8 cellular contexts compared by ENCODE assay signal in genomic region chr3:23944007-23944760, GRCh38. TPM values are rescaled to one million over a fixed set of nuclear protein-coding genes. Genes with fewer than 3 reads are reported as not detected.
A peak's percentile ranks its signal among the peaks of the same experiment; 100 is the strongest.
DNase-seq lines count a peak whose midpoint lies in the region; ATAC-seq and TF ChIP-seq lines count a peak whose summit lies in the region.

No MANE protein-coding gene starts in this region.

- H3K36me3 Mint-ChIP-seq in nephron (ENCODE audit: low read depth), result no peaks in the 10 kb centered on the region

- H3K27ac ChIP-seq in BLaER1, result no peak overlapping the region

- peaks cover 20% of the 10 kb centered on the region for H3K27me3 ChIP-seq in BLaER1

- DNase-seq in Jurkat, Clone E6-1 (ENCODE audit: low read depth, low spot score), result no peak
- no peak for DNase-seq in choroid plexus epithelial cell (ENCODE audit: low read depth)
- DNase-seq in T-helper 9 cell, result no peak

- H3K9me3 Mint-ChIP-seq in nephron, result no peaks in the 10 kb centered on the region

- H3K4me1 Mint-ChIP-seq in nephron, result peaks cover 17% of the 10 kb centered on the region

- peak overlapping the region; percentile 33 to 91 (median 74) for H3K27ac Mint-ChIP-seq in nephron

- TF ChIP-seq CTCF in choroid plexus epithelial cell (conservative IDR thresholded peaks at IDR 0.05; ENCODE audit: low read depth, low read length) (no peak), nephron (IDR thresholded peaks at IDR 0.05; ENCODE audit: unreplicated experiment in 3 of 3) (no peak)

- peak overlapping the region; percentile 84 to 95 (median 90) for H3K4me3 Mint-ChIP-seq in nephron

- peaks cover 15% of the 10 kb centered on the region for H3K4me1 ChIP-seq in BLaER1

- H3K4me3 ChIP-seq in BLaER1 (peak overlapping the region; percentile 71), choroid plexus epithelial cell (ENCODE audit: low read depth, low read length) (peak overlapping the region; percentile 83)
- peak overlapping the region; percentile 67 for H3K4me3 ChIP-seq in Jurkat, Clone E6-1 (ENCODE audit: low read length)

- H4K20me1 ChIP-seq in BLaER1, result peaks cover 30% of the 10 kb centered on the region

- no peak overlapping the region for H3K9ac ChIP-seq in BLaER1

- H3K9me3 ChIP-seq in BLaER1, result no peaks in the 10 kb centered on the region

- no peaks in the 10 kb centered on the region for H3K36me3 ChIP-seq in BLaER1

- H3K4me2 ChIP-seq in BLaER1, result peak overlapping the region; percentile 82

- no peak for ATAC-seq in GM18511 (IDR thresholded peaks at IDR 0.05; ENCODE audit: unreplicated experiment)
- no peak for ATAC-seq in HG03139 (IDR thresholded peaks at IDR 0.05; ENCODE audit: unreplicated experiment)
- no peak for ATAC-seq in GM21619 (IDR thresholded peaks at IDR 0.05; ENCODE audit: unreplicated experiment)

- peaks cover 7% of the 10 kb centered on the region for H3K27me3 Mint-ChIP-seq in nephron (ENCODE audit: low read depth)

RNA-seq across cellular contexts. Expression of gene NR1D2, which starts 0.9 kb away (rescaled TPM):
- 8.2 TPM for polyA plus RNA-seq in Jurkat, Clone E6-1 (2012; ENCODE audit: insufficient read depth, insufficient read length)

RNA-seq across cellular contexts. Expression of gene RPL15, which starts 27.3 kb away (rescaled TPM):
- 3,355 TPM for polyA plus RNA-seq in Jurkat, Clone E6-1 (2012; ENCODE audit: insufficient read depth, insufficient read length)

RNA-seq across cellular contexts. Expression of gene NKIRAS1, which starts 27.4 kb away (rescaled TPM):
- polyA plus RNA-seq in Jurkat, Clone E6-1 (2012; ENCODE audit: insufficient read depth, insufficient read length), result 8.1 TPM
